23 cellular contexts compared by ENCODE assay signal in the genomic region with DNA sequence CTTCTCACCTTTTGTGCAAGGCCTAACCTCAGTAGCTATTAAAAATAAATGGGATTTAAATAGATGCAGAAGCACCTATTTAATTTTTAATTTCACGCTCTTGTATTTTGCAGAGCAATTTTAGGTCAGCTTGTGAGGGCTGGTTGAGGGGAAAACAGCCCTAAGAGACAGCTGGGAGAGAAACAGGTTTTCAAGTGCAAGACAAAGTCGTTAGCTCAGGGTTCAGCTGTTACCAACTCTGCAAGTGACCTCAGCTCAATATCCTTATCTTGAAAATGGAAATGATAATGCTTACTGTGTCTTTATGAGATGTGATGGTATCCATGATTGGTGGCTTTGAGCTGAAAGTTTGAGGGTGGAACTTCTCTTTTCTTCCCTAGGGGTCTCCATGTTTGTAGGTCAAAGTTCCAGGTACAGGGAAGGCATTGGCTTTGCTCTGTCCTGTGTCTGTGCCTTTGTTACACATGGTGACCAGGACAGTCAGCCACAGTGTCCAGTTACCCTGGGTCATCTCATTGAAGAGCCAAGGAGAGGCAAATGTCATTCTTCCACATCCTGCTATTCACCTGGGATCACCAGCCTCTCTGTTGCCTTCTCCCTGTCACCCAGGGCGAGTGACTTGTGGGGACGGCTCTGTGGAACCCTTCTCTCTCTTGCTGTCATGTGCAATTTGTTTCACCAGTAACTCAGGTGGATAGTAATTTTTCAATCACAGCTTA.
DNase-seq lines count a peak whose midpoint lies in the region; ATAC-seq and TF ChIP-seq lines count a peak whose summit lies in the region.
"Had no signal": no experiment of that assay in that cellular context is flagged by ENCODE, and none has a peak within 500 bp of the region (broad histone marks: within the 10 kb centered on the region; RNA-seq: fewer than 3 reads in every experiment).

No MANE protein-coding gene starts in this region.

- no peak overlapping the region for H3K4me3 ChIP-seq in right atrium auricular region
- no peak overlapping the region for H3K4me3 ChIP-seq in SJCRH30
- H3K4me3 ChIP-seq in gastrocnemius medialis = no peak overlapping the region
- H3K4me3 ChIP-seq: PC-9 had no signal

- intact Hi-C loops in Right ventricle myocardium inferior (cut with DNase I) (no loop called here), gastrocnemius medialis (cut with DNase I; ENCODE audit: low total_unique reads) (no loop called here)

- DNase-seq in right atrium auricular region (ENCODE audit: low spot score) (no peak), Right ventricle myocardium inferior (ENCODE audit: missing footprints) (no peak), SJCRH30 (peak; percentile 66 to 86), myocyte (ENCODE audit: low read depth) (peak; percentile 89), gastrocnemius medialis (peak in 1 of 2 donors; percentile 53), HCEC 1CT (no peak)
- DNase-seq in effector CD4-positive, alpha-beta T cell = no peak
- DNase-seq in stimulated activated CD8-positive, alpha-beta memory T cell treated with anti-CD3 and anti-CD28 coated beads, Interleukin-4, amount 100 ng/mL, for 48 hours = no peak
- DNase-seq: Caco-2; CD4-positive, alpha-beta memory T cell; Karpas-422; NCI-H1092 treated with DMSO at 0.1 percent for 48 hours; NCI-H1436 treated with DMSO at 0.1 percent for 48 hours; NCI-H1930; NCI-H2107; NCI-H446; NCI-H524 treated with DMSO at 0.1 percent for 48 hours; NCI-H774; PC-9; RPMI8226; SIG-M5; SK-N-SH had no signal

- H3K36me3 ChIP-seq in right atrium auricular region (no peaks in the 10 kb centered on the region), SJCRH30 (no peaks in the 10 kb centered on the region), gastrocnemius medialis (no peaks in the 10 kb centered on the region)

- in situ Hi-C loops in gastrocnemius medialis (cut with MboI; ENCODE audit: low sequenced_read_pairs in 4 of 4) = no loop called here

- TF ChIP-seq POLR2A in gastrocnemius medialis (IDR thresholded peaks at IDR 0.05) = no peak

- H3K9me3 ChIP-seq in right atrium auricular region = no peaks in the 10 kb centered on the region
- H3K9me3 ChIP-seq in SJCRH30 (replicated peaks) = no peaks in the 10 kb centered on the region
- no peaks in the 10 kb centered on the region for H3K9me3 ChIP-seq in gastrocnemius medialis
- H3K9me3 ChIP-seq: Caco-2, SK-N-SH had no signal

- TF ChIP-seq CTCF in right atrium auricular region (IDR thresholded peaks at IDR 0.05) (no peak), gastrocnemius medialis (IDR thresholded peaks at IDR 0.05 in 4 of 5, conservative IDR thresholded peaks at IDR 0.05 in 1 of 5) (no peak)

- H3K27ac ChIP-seq in right atrium auricular region (peak overlapping the region; percentile 86 to 97), SJCRH30 (peak overlapping the region; percentile 100), gastrocnemius medialis (peak overlapping the region; percentile 77 to 90 (median 83))
- H3K27ac ChIP-seq: HL-60, PC-9 had no signal

- ATAC-seq in Right ventricle myocardium inferior = no peak
- peak; percentile 48 to 61 for ATAC-seq in gastrocnemius medialis

- H3K4me1 ChIP-seq in right atrium auricular region (peaks cover 0 to 74% of the 10 kb centered on the region in 2 donors), SJCRH30 (peaks cover 53% of the 10 kb centered on the region), gastrocnemius medialis (peaks cover 78 to 80% of the 10 kb centered on the region in 2 donors)

- no peaks in the 10 kb centered on the region for H3K27me3 ChIP-seq in right atrium auricular region
- H3K27me3 ChIP-seq in SJCRH30 = no peaks in the 10 kb centered on the region
- H3K27me3 ChIP-seq in gastrocnemius medialis = no peaks in the 10 kb centered on the region

Comparison
In these comparisons a context has a peak if more than half of its experiments do, and no peak if none do; other contexts are left out.
1. DNase-seq: peak in SJCRH30 (2 of 2) and myocyte (single experiment); none in right atrium auricular region (single experiment), Right ventricle myocardium inferior (single experiment), effector CD4-positive, alpha-beta T cell (single experiment), HCEC 1CT (single experiment) and stimulated activated CD8-positive, alpha-beta memory T cell treated with anti-CD3 and anti-CD28 coated beads, Interleukin-4, amount 100 ng/mL, for 48 hours (single experiment).
2. Peak in every context shown above with its lines, with median percentiles within 50 percentile points of each other: H3K27ac ChIP-seq.